In genomic region chr16:4212934-4213296, GRCh38 we compare ENCODE assay signal across 10 cellular contexts. TPM values are rescaled to one million over a fixed set of nuclear protein-coding genes. Genes with fewer than 3 reads are reported as not detected.
DNase-seq lines count a peak whose midpoint lies in the region; ATAC-seq and TF ChIP-seq lines count a peak whose summit lies in the region.
"Had no signal": no experiment of that assay in that cellular context is flagged by ENCODE, and none has a peak within 500 bp of the region (broad histone marks: within the 10 kb centered on the region; RNA-seq: fewer than 3 reads in every experiment).

No MANE protein-coding gene starts in this region.

- DNase-seq in AG08396 (ENCODE audit: low spot score), result peak; percentile 56
- DNase-seq in M059J (ENCODE audit: low read depth), result peak; percentile 77
- DNase-seq in mucosa of descending colon, result no peak
- no peak for DNase-seq in activated CD4-positive, alpha-beta memory T cell treated with anti-CD3 and anti-CD28 coated beads for 36 hours
- DNase-seq in dermis blood vessel endothelial cell, result no peak
- DNase-seq: CD4-positive, alpha-beta T cell had no signal

- H3K4me3 Mint-ChIP-seq in activated T-helper 17 cell treated with anti-CD3 and anti-CD28 coated beads, Interleukin-2, amount 50 U/mL, for 72 hours, result no peak overlapping the region
- no peak overlapping the region for H3K4me3 Mint-ChIP-seq in activated CD4-positive, alpha-beta memory T cell treated with anti-CD3 and anti-CD28 coated beads for 36 hours
- H3K4me3 Mint-ChIP-seq: CD4-positive, alpha-beta T cell had no signal

- peak overlapping the region; percentile 47 to 73 for H3K27ac ChIP-seq in esophagus (ENCODE audit: low read depth in 2 of 2, low read length in 1 of 2)

- no peaks in the 10 kb centered on the region for H3K36me3 ChIP-seq in esophagus (ENCODE audit: control insufficient read depth in 2 of 2, insufficient read depth in 2 of 2, low read length in 1 of 2)
- no peaks in the 10 kb centered on the region for H3K36me3 ChIP-seq in mucosa of descending colon (ENCODE audit: low read depth)

- POLR2A ChIA-PET in activated CD4-positive, alpha-beta memory T cell treated with anti-CD3 and anti-CD28 coated beads for 36 hours (lab: Charles Lee), result no interaction called here

- H3K27ac Mint-ChIP-seq in activated T-helper 17 cell treated with anti-CD3 and anti-CD28 coated beads, Interleukin-2, amount 50 U/mL, for 72 hours, result no peak overlapping the region
- no peak overlapping the region for H3K27ac Mint-ChIP-seq in activated CD4-positive, alpha-beta memory T cell treated with anti-CD3 and anti-CD28 coated beads for 36 hours
- H3K27ac Mint-ChIP-seq: CD4-positive, alpha-beta T cell had no signal

- H3K4me1 ChIP-seq in esophagus (ENCODE audit: control insufficient read depth in 2 of 2, insufficient read depth in 2 of 2, low read length in 1 of 2) (peaks cover 7 to 10% of the 10 kb centered on the region in 2 donors), mucosa of descending colon (ENCODE audit: low read depth) (peaks cover 8% of the 10 kb centered on the region)

- no peak for TF ChIP-seq CTCF in mucosa of descending colon (IDR thresholded peaks at IDR 0.05)

- 76 to 84% methylated on average over 3 of the region's 3 CpGs for WGBS in esophagus, 2 donors

- CTCF ChIA-PET in activated CD4-positive, alpha-beta memory T cell treated with anti-CD3 and anti-CD28 coated beads for 36 hours (lab: Charles Lee), result no interaction called here

- no peaks in the 10 kb centered on the region for H3K27me3 Mint-ChIP-seq in activated T-helper 17 cell treated with anti-CD3 and anti-CD28 coated beads, Interleukin-2, amount 50 U/mL, for 72 hours
- peaks cover 4% of the 10 kb centered on the region for H3K27me3 Mint-ChIP-seq in activated CD4-positive, alpha-beta memory T cell treated with anti-CD3 and anti-CD28 coated beads for 36 hours

- no peaks in the 10 kb centered on the region for H3K4me1 Mint-ChIP-seq in activated T-helper 17 cell treated with anti-CD3 and anti-CD28 coated beads, Interleukin-2, amount 50 U/mL, for 72 hours
- no peaks in the 10 kb centered on the region for H3K4me1 Mint-ChIP-seq in activated CD4-positive, alpha-beta memory T cell treated with anti-CD3 and anti-CD28 coated beads for 36 hours (ENCODE audit: low read depth)

- H3K4me3 ChIP-seq in esophagus (ENCODE audit: low read depth in 1 of 2, low read length in 2 of 2) (no peak overlapping the region), mucosa of descending colon (no peak overlapping the region)

- intact Hi-C loops in mucosa of descending colon (cut with DNase I, micrococcal nuclease), result no loop called here
- intact Hi-C loops in activated CD4-positive, alpha-beta memory T cell treated with anti-CD3 and anti-CD28 coated beads for 36 hours (cut with micrococcal nuclease), result loop anchor here (10.0 kb wide), 1 partner anchor 58 kb away; no protein-coding TSS in a partner anchor

- H3K27me3 ChIP-seq in esophagus (ENCODE audit: control insufficient read depth in 1 of 2, insufficient read depth in 2 of 2, low read length in 2 of 2), result no peaks in the 10 kb centered on the region

- H3K9me3 ChIP-seq in esophagus (ENCODE audit: control insufficient read depth in 2 of 2, insufficient read depth in 1 of 2, low read depth in 1 of 2, low read length in 1 of 2) (no peaks in the 10 kb centered on the region), mucosa of descending colon (no peaks in the 10 kb centered on the region)

- H3K36me3 Mint-ChIP-seq in activated T-helper 17 cell treated with anti-CD3 and anti-CD28 coated beads, Interleukin-2, amount 50 U/mL, for 72 hours (ENCODE audit: low read depth), result no peaks in the 10 kb centered on the region
- no peaks in the 10 kb centered on the region for H3K36me3 Mint-ChIP-seq in activated CD4-positive, alpha-beta memory T cell treated with anti-CD3 and anti-CD28 coated beads for 36 hours

- H3K9me3 Mint-ChIP-seq in activated T-helper 17 cell treated with anti-CD3 and anti-CD28 coated beads, Interleukin-2, amount 50 U/mL, for 72 hours, result no peaks in the 10 kb centered on the region
- H3K9me3 Mint-ChIP-seq in activated CD4-positive, alpha-beta memory T cell treated with anti-CD3 and anti-CD28 coated beads for 36 hours, result no peaks in the 10 kb centered on the region
- H3K9me3 Mint-ChIP-seq: CD4-positive, alpha-beta T cell had no signal

- ATAC-seq in mucosa of descending colon, result peak; percentile 68
- ATAC-seq in HG02973 (IDR thresholded peaks at IDR 0.05; ENCODE audit: unreplicated experiment), result no peak
- no peak for ATAC-seq in activated T-helper 17 cell treated with anti-CD3 and anti-CD28 coated beads, Interleukin-2, amount 50 U/mL, for 72 hours (replicated peaks)

RNA-seq across cellular contexts. Expression of gene SRL, which starts 29.0 kb away (rescaled TPM):
- not detected in 2 replicates for total RNA-seq in M059J (2014; rRNA removed; shearing (Covaris generic))
- polyA plus RNA-seq in esophagus, result under 1 TPM; 0.16 to 0.22 TPM
- total RNA-seq in mucosa of descending colon (1 to 10 TPM in 1 of 3 donors, under 1 TPM in 2; 0.35 to 1.2 (median 0.41) TPM), dermis blood vessel endothelial cell (0.37 and 0.51 TPM in 2 replicates)
- total RNA-seq in activated T-helper 17 cell treated with anti-CD3 and anti-CD28 coated beads, Interleukin-2, amount 50 U/mL, for 72 hours, result not detected
- not detected for total RNA-seq in activated CD4-positive, alpha-beta memory T cell treated with anti-CD3 and anti-CD28 coated beads for 36 hours
- total RNA-seq: CD4-positive, alpha-beta T cell; NCI-H460 had no signal

RNA-seq across cellular contexts. Expression of gene TFAP4, which starts 59.9 kb away (rescaled TPM):
- 3.2 and 6.2 TPM in 2 replicates for total RNA-seq in M059J (2014; rRNA removed; shearing (Covaris generic))
- 1 to 10 TPM; 6.2 to 7.8 TPM for polyA plus RNA-seq in esophagus
- total RNA-seq in mucosa of descending colon, result 10 to 100 TPM in 2 of 3 donors, 1 to 10 TPM in 1; 10.0 to 12.2 (median 12.1) TPM
- 10 to 100 TPM; 14.5 to 27.2 TPM for total RNA-seq in activated T-helper 17 cell treated with anti-CD3 and anti-CD28 coated beads, Interleukin-2, amount 50 U/mL, for 72 hours
- total RNA-seq in activated CD4-positive, alpha-beta memory T cell treated with anti-CD3 and anti-CD28 coated beads for 36 hours, result 10 to 100 TPM; 24.5 to 24.7 TPM
- 4.1 and 7.3 TPM in 2 replicates for total RNA-seq in dermis blood vessel endothelial cell

Comparison
In these comparisons a context has a peak if more than half of its experiments do, and no peak if none do; other contexts are left out.
1. DNase-seq: peak in AG08396 (single experiment) and M059J (single experiment); none in mucosa of descending colon (0 of 3), activated CD4-positive, alpha-beta memory T cell treated with anti-CD3 and anti-CD28 coated beads for 36 hours (single experiment) and dermis blood vessel endothelial cell (single experiment).